ENCODE assay signal across 8 cellular contexts in genomic region chr4:83454626-83455025, GRCh38. TPM values are rescaled to one million over a fixed set of nuclear protein-coding genes. Genes with fewer than 3 reads are reported as not detected.
A peak's percentile ranks its signal among the peaks of the same experiment; 100 is the strongest.
DNase-seq lines count a peak whose midpoint lies in the region; ATAC-seq and FAIRE-seq lines count a peak whose summit lies in the region.

No MANE protein-coding gene starts in this region.

- H3K27ac Mint-ChIP-seq in activated T-helper 1 cell treated with anti-CD3 and anti-CD28 coated beads, Interleukin-12 subunit alpha, Interleukin-12 subunit beta, Interleukin-2, Interleukin-4 antibody, amounts not matched to agents 30 ng/mL and 10 ng/mL and 1 ng/mL, durations not matched to agents 14 hours and 24 hours and 36 hours, result peak overlapping the region; percentile 98

- 19 to 32% (median 31%) methylated on average over 7 of the region's 7 CpGs for WGBS in small intestine, 3 donors

- no peak for ATAC-seq in HG03280 (IDR thresholded peaks at IDR 0.05; ENCODE audit: unreplicated experiment)
- ATAC-seq in GM18517 (IDR thresholded peaks at IDR 0.05; ENCODE audit: unreplicated experiment), result no peak

- peak overlapping the region; percentile 96 for H3K4me3 Mint-ChIP-seq in activated T-helper 1 cell treated with anti-CD3 and anti-CD28 coated beads, Interleukin-12 subunit alpha, Interleukin-12 subunit beta, Interleukin-2, Interleukin-4 antibody, amounts not matched to agents 30 ng/mL and 10 ng/mL and 1 ng/mL, durations not matched to agents 14 hours and 24 hours and 36 hours

- H3K27me3 ChIP-seq in small intestine (ENCODE audit: control insufficient read depth in 2 of 2, insufficient read depth in 2 of 2, low read length in 2 of 2), result no peaks in the 10 kb centered on the region

- no peaks in the 10 kb centered on the region for H3K9me3 Mint-ChIP-seq in activated T-helper 1 cell treated with anti-CD3 and anti-CD28 coated beads, Interleukin-12 subunit alpha, Interleukin-12 subunit beta, Interleukin-2, Interleukin-4 antibody, amounts not matched to agents 30 ng/mL and 10 ng/mL and 1 ng/mL, durations not matched to agents 14 hours and 24 hours and 36 hours

- no peaks in the 10 kb centered on the region for H3K9me3 ChIP-seq in small intestine (ENCODE audit: control insufficient read depth, low read depth)

- DNase-seq in NOMO-1 treated with DMSO at 0.1 percent for 48 hours (lab: John Stamatoyannopoulos, UW; ENCODE audit: unreplicated experiment) (peak; percentile 8), NOMO-1 treated with dmso at 0.1 percent for 144 hours (lab: John Stamatoyannopoulos, UW; ENCODE audit: unreplicated experiment) (no peak), hepatic stellate cell (ENCODE audit: low spot score) (peak; percentile 17), small intestine (no peak), SIG-M5 (lab: John Stamatoyannopoulos, UW) (no peak)
- DNase-seq in activated T-helper 1 cell treated with anti-CD3 and anti-CD28 coated beads, Interleukin-12 subunit alpha, Interleukin-12 subunit beta, Interleukin-2, Interleukin-4 antibody, amounts not matched to agents 30 ng/mL and 10 ng/mL and 1 ng/mL, durations not matched to agents 14 hours and 24 hours and 36 hours (ENCODE audit: low spot score), result no peak

- H3K36me3 ChIP-seq in small intestine (ENCODE audit: control insufficient read depth in 2 of 2, insufficient read depth in 2 of 2, low read length in 2 of 2), result peaks cover 2 to 3% of the 10 kb centered on the region in 2 donors

- peak overlapping the region; percentile 98 to 99 for H3K27ac ChIP-seq in small intestine (ENCODE audit: low read depth in 1 of 2, low read length in 1 of 2)

- peaks cover 45% of the 10 kb centered on the region for H3K4me1 Mint-ChIP-seq in activated T-helper 1 cell treated with anti-CD3 and anti-CD28 coated beads, Interleukin-12 subunit alpha, Interleukin-12 subunit beta, Interleukin-2, Interleukin-4 antibody, amounts not matched to agents 30 ng/mL and 10 ng/mL and 1 ng/mL, durations not matched to agents 14 hours and 24 hours and 36 hours (ENCODE audit: low read depth)

- peaks cover 39% of the 10 kb centered on the region for H3K36me3 Mint-ChIP-seq in activated T-helper 1 cell treated with anti-CD3 and anti-CD28 coated beads, Interleukin-12 subunit alpha, Interleukin-12 subunit beta, Interleukin-2, Interleukin-4 antibody, amounts not matched to agents 30 ng/mL and 10 ng/mL and 1 ng/mL, durations not matched to agents 14 hours and 24 hours and 36 hours (ENCODE audit: low read depth)

- peak overlapping the region in 1 of 2 donors; percentile 83 for H3K4me3 ChIP-seq in small intestine (ENCODE audit: low read depth in 1 of 2, low read length in 2 of 2)

- intact Hi-C loops in activated T-helper 1 cell treated with anti-CD3 and anti-CD28 coated beads, Interleukin-12 subunit alpha, Interleukin-12 subunit beta, Interleukin-2, Interleukin-4 antibody, amounts not matched to agents 30 ng/mL and 10 ng/mL and 1 ng/mL, durations not matched to agents 14 hours and 24 hours and 36 hours (cut with micrococcal nuclease), result loop anchor here (1.0 to 10.0 kb wide), 16 partner anchors 31 to 1170 kb away; partner anchors contain the start of genes ABRAXAS1, COPS4, COQ2 and ENOPH1

- peaks cover 0 to 5% of the 10 kb centered on the region in 2 donors for H3K4me1 ChIP-seq in small intestine (ENCODE audit: control insufficient read depth in 2 of 2, insufficient read depth in 1 of 2, low read depth in 1 of 2, low read length in 1 of 2)

- FAIRE-seq in small intestine (lab: Jason Lieb, UNC), result no peak

- no peaks in the 10 kb centered on the region for H3K27me3 Mint-ChIP-seq in activated T-helper 1 cell treated with anti-CD3 and anti-CD28 coated beads, Interleukin-12 subunit alpha, Interleukin-12 subunit beta, Interleukin-2, Interleukin-4 antibody, amounts not matched to agents 30 ng/mL and 10 ng/mL and 1 ng/mL, durations not matched to agents 14 hours and 24 hours and 36 hours (ENCODE audit: insufficient read depth)

RNA-seq across cellular contexts. Expression of gene HELQ, which starts 1.0 kb away (rescaled TPM):
- total RNA-seq in activated T-helper 1 cell treated with anti-CD3 and anti-CD28 coated beads, Interleukin-12 subunit alpha, Interleukin-12 subunit beta, Interleukin-2, Interleukin-4 antibody, amounts not matched to agents 30 ng/mL and 10 ng/mL and 1 ng/mL, durations not matched to agents 14 hours and 24 hours and 36 hours, result 8.8 and 9.7 TPM in 2 replicates
- 1 to 10 TPM; 4.9 to 6.9 (median 6.3) TPM for polyA plus RNA-seq in small intestine

RNA-seq across cellular contexts. Expression of gene MRPS18C, which starts 1.2 kb away (rescaled TPM):
- total RNA-seq in activated T-helper 1 cell treated with anti-CD3 and anti-CD28 coated beads, Interleukin-12 subunit alpha, Interleukin-12 subunit beta, Interleukin-2, Interleukin-4 antibody, amounts not matched to agents 30 ng/mL and 10 ng/mL and 1 ng/mL, durations not matched to agents 14 hours and 24 hours and 36 hours, result 76.8 and 80.3 TPM in 2 replicates
- 10 to 100 TPM; 29.5 to 43.8 (median 31.3) TPM for polyA plus RNA-seq in small intestine

RNA-seq across cellular contexts. Expression of gene ABRAXAS1, which starts 30.3 kb away (rescaled TPM):
- 11.0 and 11.3 TPM in 2 replicates for total RNA-seq in activated T-helper 1 cell treated with anti-CD3 and anti-CD28 coated beads, Interleukin-12 subunit alpha, Interleukin-12 subunit beta, Interleukin-2, Interleukin-4 antibody, amounts not matched to agents 30 ng/mL and 10 ng/mL and 1 ng/mL, durations not matched to agents 14 hours and 24 hours and 36 hours
- polyA plus RNA-seq in small intestine, result 1 to 10 TPM; 3.4 to 6.7 (median 3.5) TPM

Comparison
In these comparisons a context has a peak if more than half of its experiments do, and no peak if none do; other contexts are left out.
1. DNase-seq: peak in NOMO-1 treated with DMSO at 0.1 percent for 48 hours (single experiment) and hepatic stellate cell (single experiment); none in NOMO-1 treated with dmso at 0.1 percent for 144 hours (single experiment), activated T-helper 1 cell treated with anti-CD3 and anti-CD28 coated beads, Interleukin-12 subunit alpha, Interleukin-12 subunit beta, Interleukin-2, Interleukin-4 antibody, amounts not matched to agents 30 ng/mL and 10 ng/mL and 1 ng/mL, durations not matched to agents 14 hours and 24 hours and 36 hours (single experiment), small intestine (single experiment) and SIG-M5 (single experiment).